Comparison of ENCODE assay signal across 2 cellular contexts in the genomic region with DNA sequence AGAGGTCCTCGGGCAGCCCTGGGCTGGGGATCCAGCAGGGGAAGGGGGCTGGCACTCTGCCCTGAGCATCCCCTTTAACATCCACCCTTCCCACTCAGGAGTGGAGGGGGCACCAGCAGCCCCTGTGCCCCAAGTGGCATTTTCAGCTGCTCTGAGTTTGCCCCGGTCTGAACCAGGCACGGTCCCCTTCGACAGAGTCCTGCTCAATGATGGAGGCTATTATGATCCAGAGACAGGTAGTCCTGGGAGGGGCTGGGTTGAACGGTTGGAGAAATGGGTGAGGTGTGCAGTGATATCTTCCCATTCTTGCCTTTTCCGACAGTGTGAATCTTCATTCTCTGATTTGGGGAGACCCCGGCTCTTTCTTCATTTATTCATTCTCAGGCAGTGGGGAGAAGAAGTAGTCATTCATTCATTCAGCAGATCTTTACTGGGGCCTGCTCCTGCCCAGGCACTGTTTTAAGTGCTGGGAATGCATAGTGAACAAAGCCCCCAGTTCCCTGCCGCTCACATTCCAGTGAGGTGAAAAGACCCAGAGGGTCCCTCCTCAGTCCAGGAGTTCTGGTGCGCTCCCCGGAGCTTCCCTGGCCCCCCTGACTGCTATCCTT.
A peak's percentile ranks its signal among the peaks of the same experiment; 100 is the strongest.
TF ChIP-seq lines count a peak whose summit lies in the region.

No MANE protein-coding gene starts in this region.

TF ChIP-seq in H1, 55 proteins besides CTCF, POLR2A, EP300 and RAD21:
- TF ChIP-seq BACH1 (IDR thresholded peaks at IDR 0.05; ENCODE audit: low read length) (no peak), JUN (IDR thresholded peaks at IDR 0.05; ENCODE audit: low read depth, low read length) (no peak), TEAD4 (IDR thresholded peaks at IDR 0.05; ENCODE audit: low read depth, low read length) (0 out of 2 replicates have a peak, but pooled peaks have one; percentile 27)

TF ChIP-seq in neural cell, 6 proteins besides CTCF, POLR2A, EP300 and RAD21:
- TF ChIP-seq EZH2 (IDR thresholded peaks at IDR 0.05; ENCODE audit: borderline replicate concordance, insufficient read depth, low read length, poor library complexity, severe bottlenecking) (no peak), SMC3 (conservative IDR thresholded peaks at IDR 0.05; ENCODE audit: poor library complexity) (no peak), TAF1 (IDR thresholded peaks at IDR 0.05; ENCODE audit: low read depth) (no peak), POLR2AphosphoS5 (IDR thresholded peaks at IDR 0.05) (no peak), MXI1 (conservative IDR thresholded peaks at IDR 0.05; ENCODE audit: poor library complexity, severe bottlenecking) (no peak)
